ENCODE assay signal across 1 cellular context in genomic region chr1:212606042-212606733, GRCh38.
TF ChIP-seq lines count a peak whose summit lies in the region.

No MANE protein-coding gene starts in this region.

TF ChIP-seq in H1, 55 proteins besides CTCF, POLR2A, EP300 and RAD21 (continued from another document):
- TF ChIP-seq ATF2 (IDR thresholded peaks at IDR 0.05; ENCODE audit: low read length) (no peak), SUZ12 (IDR thresholded peaks at IDR 0.05; ENCODE audit: low read length) (no peak; the same call in 1 of the 2 replicates), KDM1A (IDR thresholded peaks at IDR 0.05; ENCODE audit: borderline replicate concordance, low read length) (no peak), TAF1 (IDR thresholded peaks at IDR 0.05; ENCODE audit: low read depth, low read length) (no peak), RNF2 (IDR thresholded peaks at IDR 0.05; ENCODE audit: borderline replicate concordance, low read depth, low read length, missing control alignments, poor library complexity, severe bottlenecking) (no peak), POLR2AphosphoS5 (IDR thresholded peaks at IDR 0.05; ENCODE audit: low read depth, low read length) (no peak), CBX5 (IDR thresholded peaks at IDR 0.05; ENCODE audit: low read depth, low read length) (no peak), RXRA (IDR thresholded peaks at IDR 0.05; ENCODE audit: insufficient read depth, low read depth, low read length) (no peak), CEBPB (IDR thresholded peaks at IDR 0.05; ENCODE audit: low read depth, low read length) (no peak), RFX5 (IDR thresholded peaks at IDR 0.05; ENCODE audit: borderline replicate concordance, low read depth, low read length) (no peak), CHD7 (IDR thresholded peaks at IDR 0.05; ENCODE audit: insufficient replicate concordance, low read length) (no peak), NRF1 (IDR thresholded peaks at IDR 0.05; ENCODE audit: low read depth, low read length) (no peak)
